15 cellular contexts compared by ENCODE assay signal in the genomic region with DNA sequence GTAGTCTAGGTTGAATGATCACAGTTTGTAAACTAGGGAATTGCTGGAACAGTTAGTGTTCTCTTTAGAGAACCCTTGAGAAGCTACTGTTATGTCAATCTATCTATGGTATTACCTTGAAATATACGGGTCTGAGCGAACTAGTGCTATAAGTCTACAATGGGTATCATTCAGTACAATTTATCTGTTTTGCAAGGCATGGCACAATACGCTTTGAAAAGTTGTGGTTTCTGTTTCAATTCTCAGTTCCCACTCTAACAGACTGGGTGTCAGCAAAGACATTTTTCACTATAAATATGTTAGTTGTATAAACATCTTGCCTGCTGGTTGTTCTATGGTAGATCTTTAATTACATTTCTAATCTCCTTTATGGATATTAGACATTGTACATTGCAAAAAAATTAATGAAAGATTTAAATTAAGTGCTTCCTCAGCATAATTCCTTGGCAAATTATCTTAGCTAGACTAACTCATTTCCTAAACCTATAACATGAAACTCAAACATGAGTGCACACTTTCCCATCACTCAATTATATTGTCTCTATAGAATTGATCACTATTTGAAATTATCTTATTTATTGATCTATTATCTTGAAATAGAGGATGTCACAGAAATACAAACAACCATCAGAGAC. TPM values are rescaled to one million over a fixed set of nuclear protein-coding genes. Genes with fewer than 3 reads are reported as not detected.
A peak's percentile ranks its signal among the peaks of the same experiment; 100 is the strongest.
DNase-seq lines count a peak whose midpoint lies in the region; ATAC-seq and TF ChIP-seq lines count a peak whose summit lies in the region.
"Had no signal": no experiment of that assay in that cellular context is flagged by ENCODE, and none has a peak within 500 bp of the region (broad histone marks: within the 10 kb centered on the region; RNA-seq: fewer than 3 reads in every experiment).

No MANE protein-coding gene starts in this region.

- H3K27ac ChIP-seq in colonic mucosa: no peak overlapping the region
- H3K27ac ChIP-seq in Peyer's patch: no peak overlapping the region
- no peak overlapping the region for H3K27ac ChIP-seq in uterus

- intact Hi-C loops in colonic mucosa (cut with DNase I) (no loop called here), mucosa of descending colon (cut with DNase I, micrococcal nuclease) (no loop called here), uterus (cut with DNase I; ENCODE audit: low total_unique reads) (no loop called here)

- H3K4me1 ChIP-seq in colonic mucosa (no peaks in the 10 kb centered on the region), mucosa of descending colon (ENCODE audit: low read depth) (no peaks in the 10 kb centered on the region), Peyer's patch (no peaks in the 10 kb centered on the region), uterus (no peaks in the 10 kb centered on the region)

- no peak overlapping the region for H3K9ac ChIP-seq in colonic mucosa (ENCODE audit: low read depth in 2 of 2, low read length in 2 of 2)

- peak; percentile 99 for ATAC-seq in GM18858 (IDR thresholded peaks at IDR 0.05; ENCODE audit: unreplicated experiment)
- ATAC-seq in GM21529 (IDR thresholded peaks at IDR 0.05; ENCODE audit: unreplicated experiment): peak; percentile 97
- peak; percentile 99 for ATAC-seq in HG03108 (IDR thresholded peaks at IDR 0.05; ENCODE audit: unreplicated experiment)
- ATAC-seq in mucosa of descending colon: no peak

- H3K9me3 ChIP-seq in colonic mucosa (no peaks in the 10 kb centered on the region), mucosa of descending colon (no peaks in the 10 kb centered on the region), Peyer's patch (no peaks in the 10 kb centered on the region), uterus (no peaks in the 10 kb centered on the region)

- DNase-seq in OCI-M1 (lab: John Stamatoyannopoulos, UW) (peak; percentile 12), colonic mucosa (no peak), mucosa of descending colon (no peak), Peyer's patch (no peak), uterus (no peak)
- DNase-seq: anterior cingulate cortex; CD8-positive, alpha-beta memory T cell; NCI-H226; stimulated activated CD4-positive, alpha-beta T cell treated with anti-CD3 and anti-CD28 coated beads, Interleukin-2, amount 100 ng/mL, for 48 hours; SW 1271 had no signal

- TF ChIP-seq POLR2A in Peyer's patch (IDR thresholded peaks at IDR 0.05) (no peak), uterus (IDR thresholded peaks at IDR 0.05) (no peak)

- no peak overlapping the region for H3K4me3 ChIP-seq in colonic mucosa
- H3K4me3 ChIP-seq in mucosa of descending colon: no peak overlapping the region
- H3K4me3 ChIP-seq in Peyer's patch: no peak overlapping the region
- H3K4me3 ChIP-seq in uterus: no peak overlapping the region

- TF ChIP-seq CTCF in colonic mucosa (IDR thresholded peaks at IDR 0.05): no peak
- no peak for TF ChIP-seq CTCF in mucosa of descending colon (IDR thresholded peaks at IDR 0.05)
- TF ChIP-seq CTCF in Peyer's patch (IDR thresholded peaks at IDR 0.05): no peak
- TF ChIP-seq CTCF in uterus (IDR thresholded peaks at IDR 0.05): no peak

- H3K27me3 ChIP-seq in colonic mucosa (no peaks in the 10 kb centered on the region), Peyer's patch (no peaks in the 10 kb centered on the region), uterus (no peaks in the 10 kb centered on the region)

- H3K36me3 ChIP-seq in colonic mucosa: no peaks in the 10 kb centered on the region
- no peaks in the 10 kb centered on the region for H3K36me3 ChIP-seq in mucosa of descending colon (ENCODE audit: low read depth)
- H3K36me3 ChIP-seq in Peyer's patch: no peaks in the 10 kb centered on the region
- H3K36me3 ChIP-seq in uterus: no peaks in the 10 kb centered on the region

RNA-seq across cellular contexts. Expression of gene SLCO6A1, which starts 24.9 kb away (rescaled TPM):
- total RNA-seq in colonic mucosa (not detected), mucosa of descending colon (not detected), Peyer's patch (not detected), uterus (not detected)
- total RNA-seq: activated CD8-positive, alpha-beta memory T cell treated with anti-CD3 and anti-CD28 coated beads for 36 hours; CD8-positive, alpha-beta memory T cell; endothelial cell of umbilical vein had no signal
